In the genomic region with DNA sequence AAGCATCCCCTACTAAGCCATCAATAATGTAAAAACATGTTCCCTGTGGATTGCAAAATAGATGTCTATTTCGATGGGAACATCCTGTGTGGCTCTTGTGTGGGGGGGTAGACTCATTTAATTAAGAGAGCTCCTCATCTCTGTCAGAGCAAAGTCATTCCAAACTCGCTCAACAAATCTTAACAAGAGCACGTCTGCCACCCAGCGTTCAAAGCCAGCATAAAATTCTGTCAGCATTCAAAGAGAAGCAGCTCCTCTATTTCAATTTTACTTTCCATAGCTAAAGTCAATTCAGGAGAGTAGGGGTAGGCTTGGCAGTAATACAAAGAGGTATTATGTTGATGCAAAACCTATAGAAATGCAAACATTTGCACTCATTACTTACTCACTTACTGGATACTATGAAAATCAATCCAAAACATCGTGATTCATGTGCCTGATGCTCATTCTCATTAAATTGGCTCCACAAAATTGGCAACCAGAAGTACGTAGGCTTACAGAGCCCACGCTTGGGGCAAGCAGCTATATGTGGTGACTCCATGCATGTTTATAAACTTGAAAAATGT, we compare ENCODE assay signal across 9 cellular contexts.
DNase-seq lines count a peak whose midpoint lies in the region; TF ChIP-seq lines count a peak whose summit lies in the region.
"Had no signal": no experiment of that assay in that cellular context is flagged by ENCODE, and none has a peak within 500 bp of the region (broad histone marks: within the 10 kb centered on the region; RNA-seq: fewer than 3 reads in every experiment).

No MANE protein-coding gene starts in this region.

- no peak overlapping the region for H3K4me3 ChIP-seq in osteoblast (ENCODE audit: insufficient read depth, low read length)
- H3K4me3 ChIP-seq: BLaER1 had no signal

- no peaks in the 10 kb centered on the region for H3K36me3 ChIP-seq in osteoblast (ENCODE audit: insufficient read depth, low read length)
- H3K36me3 ChIP-seq: BLaER1 had no signal

- peaks cover 22% of the 10 kb centered on the region for H3K27me3 ChIP-seq in osteoblast (ENCODE audit: insufficient read depth, low read length)
- H3K27me3 ChIP-seq: BLaER1 had no signal

- no peak overlapping the region for H2AFZ ChIP-seq in osteoblast (ENCODE audit: low read length)

- H3K27ac ChIP-seq in osteoblast (ENCODE audit: low read depth, low read length) = no peak overlapping the region
- H3K27ac ChIP-seq: BLaER1 had no signal

- no peaks in the 10 kb centered on the region for H4K20me1 ChIP-seq in osteoblast (ENCODE audit: insufficient read depth, low read length)
- H4K20me1 ChIP-seq: BLaER1 had no signal

- H3K4me2 ChIP-seq in osteoblast (ENCODE audit: insufficient read depth, low read length) = no peak overlapping the region
- H3K4me2 ChIP-seq: BLaER1 had no signal

- TF ChIP-seq CTCF in osteoblast (IDR thresholded peaks at IDR 0.05; ENCODE audit: extremely low read depth, low read depth, low read length) = peak; percentile 76

- DNase-seq in DMS79 (lab: John Stamatoyannopoulos, UW) = peak; percentile 15
- DNase-seq in DMS79 treated with DMSO at 0.1 percent for 48 hours (lab: John Stamatoyannopoulos, UW) = no peak
- peak; percentile 47 for DNase-seq in HEK293T (ENCODE audit: extremely low spot score)
- peak; percentile 29 to 48 for DNase-seq in NCI-H446 (lab: John Stamatoyannopoulos, UW)
- peak; percentile 19 for DNase-seq in activated CD8-positive, alpha-beta memory T cell treated with anti-CD3 and anti-CD28 coated beads, Interleukin-2, amount 50 U/mL, for 4 hours
- peak; percentile 39 for DNase-seq in fibroblast of the conjunctiva (ENCODE audit: low read depth)
- no peak for DNase-seq in osteoblast (ENCODE audit: insufficient read length, low spot score, missing footprints)
- no peak for DNase-seq in GDM1 (lab: John Stamatoyannopoulos, UW)

- H3K4me1 ChIP-seq in osteoblast (ENCODE audit: insufficient read depth, low read length) = peaks cover 11% of the 10 kb centered on the region
- H3K4me1 ChIP-seq: BLaER1 had no signal

- H3K79me2 ChIP-seq in osteoblast (ENCODE audit: insufficient read depth, low read length) = no peaks in the 10 kb centered on the region

- POLR2A ChIA-PET in HEK293T (lab: Yijun Ruan, JAX) = no interaction called here

- CTCF ChIA-PET in HEK293T (lab: Yijun Ruan, JAX) = interaction anchor here (0.6 to 1.6 kb wide), 10 partner anchors 9 to 274 kb away, joined by 3 to 6 read pairs (median 3); no protein-coding TSS in a partner anchor

- no peaks in the 10 kb centered on the region for H3K9me3 ChIP-seq in osteoblast (ENCODE audit: low read depth, low read length)
- H3K9me3 ChIP-seq: BLaER1 had no signal

TF ChIP-seq in HEK293T, 16 proteins besides CTCF, POLR2A, EP300 and RAD21:
- no peak for TF ChIP-seq ZNF384 (IDR thresholded peaks at IDR 0.05)
- no peak for TF ChIP-seq BHLHE40 (IDR thresholded peaks at IDR 0.05; ENCODE audit: borderline replicate concordance)
- TF ChIP-seq FOXM1 (IDR thresholded peaks at IDR 0.05; ENCODE audit: borderline replicate concordance) = no peak
- TF ChIP-seq SP1 (IDR thresholded peaks at IDR 0.05) = no peak
- TF ChIP-seq FOXA1 (IDR thresholded peaks at IDR 0.05) = no peak
- TF ChIP-seq TARDBP (IDR thresholded peaks at IDR 0.05) = no peak
- no peak for TF ChIP-seq FOXK2 (IDR thresholded peaks at IDR 0.05)
- no peak for TF ChIP-seq NFRKB (IDR thresholded peaks at IDR 0.05)
- no peak for TF ChIP-seq LEF1 (IDR thresholded peaks at IDR 0.05; ENCODE audit: borderline replicate concordance)
TF ChIP-seq in HEK293T: peak in this region for 0.

Comparison
In these comparisons a context has a peak if more than half of its experiments do, and no peak if none do; other contexts are left out.
1. DNase-seq: peak in DMS79 (single experiment), HEK293T (single experiment), NCI-H446 (2 of 2), activated CD8-positive, alpha-beta memory T cell treated with anti-CD3 and anti-CD28 coated beads, Interleukin-2, amount 50 U/mL, for 4 hours (single experiment) and fibroblast of the conjunctiva (single experiment); none in DMS79 treated with DMSO at 0.1 percent for 48 hours (single experiment), osteoblast (single experiment) and GDM1 (single experiment).